In genomic region chr22:50262460-50262911, GRCh38 we compare ENCODE assay signal across 9 cellular contexts. TPM values are rescaled to one million over a fixed set of nuclear protein-coding genes. Genes with fewer than 3 reads are reported as not detected.
DNase-seq lines count a peak whose midpoint lies in the region; ATAC-seq and TF ChIP-seq lines count a peak whose summit lies in the region.
"Had no signal": no experiment of that assay in that cellular context is flagged by ENCODE, and none has a peak within 500 bp of the region (broad histone marks: within the 10 kb centered on the region; RNA-seq: fewer than 3 reads in every experiment).

No MANE protein-coding gene starts in this region.

- intact Hi-C loops in HCT116 (cut with micrococcal nuclease): no loop called here

- no peaks in the 10 kb centered on the region for H4K20me1 ChIP-seq in HCT116 (ENCODE audit: insufficient read depth)

- H3K4me1 ChIP-seq in CD8-positive, alpha-beta memory T cell (ENCODE audit: insufficient read depth, low read length): no peaks in the 10 kb centered on the region
- peaks cover 19 to 32% of the 10 kb centered on the region in 2 experiments for H3K4me1 ChIP-seq in HCT116 (ENCODE audit: control insufficient read depth in 1 of 2, insufficient read depth in 2 of 2, low read length in 2 of 2)

- no peak for TF ChIP-seq CTCF in HCT116 (IDR thresholded peaks at IDR 0.05 in 2 of 3, conservative IDR thresholded peaks at IDR 0.05 in 1 of 3; ENCODE audit: borderline replicate concordance in 1 of 3, insufficient read depth in 1 of 3, low read depth in 2 of 3, low read length in 2 of 3)
- no peak for TF ChIP-seq CTCF in VCaP (conservative IDR thresholded peaks at IDR 0.05)

- peaks cover 11 to 23% of the 10 kb centered on the region in 2 donors for H3K27me3 Mint-ChIP-seq in CD8-positive, alpha-beta memory T cell
- peaks cover 15% of the 10 kb centered on the region for H3K27me3 Mint-ChIP-seq in memory B cell

- H3K36me3 Mint-ChIP-seq in CD8-positive, alpha-beta memory T cell: no peaks in the 10 kb centered on the region
- no peaks in the 10 kb centered on the region for H3K36me3 Mint-ChIP-seq in memory B cell

- H3K9ac ChIP-seq in HCT116 (ENCODE audit: low read length): peak overlapping the region; percentile 94

- H3K9me3 Mint-ChIP-seq in CD8-positive, alpha-beta memory T cell: no peaks in the 10 kb centered on the region
- H3K9me3 Mint-ChIP-seq in memory B cell: no peaks in the 10 kb centered on the region

- no peak for TF ChIP-seq POLR2A in HCT116 (IDR thresholded peaks at IDR 0.05; ENCODE audit: borderline replicate concordance, extremely low read depth, insufficient read depth, insufficient read length)

- no peaks in the 10 kb centered on the region for H3K36me3 ChIP-seq in CD8-positive, alpha-beta memory T cell (ENCODE audit: insufficient read depth, low read length)
- peaks cover 0 to 1% of the 10 kb centered on the region in 2 experiments; a peak in 1 of 4 replicates for H3K36me3 ChIP-seq in HCT116 (ENCODE audit: control insufficient read depth in 1 of 2, insufficient read depth in 2 of 2, low read length in 2 of 2)
- H3K36me3 ChIP-seq: brain microvascular endothelial cell had no signal

- H3K9me2 ChIP-seq in HCT116 (ENCODE audit: insufficient read depth): no peaks in the 10 kb centered on the region

- CTCF ChIA-PET in CD8-positive, alpha-beta memory T cell (lab: Charles Lee): interaction anchor here (0.9 to 2.3 kb wide), 3 partner anchors 63 to 236 kb away, joined by 3 to 7 read pairs (median 4); partner anchors contain the start of gene DENND6B
- CTCF ChIA-PET in HCT116 (lab: Charles Lee): interaction anchor here (0.8 to 1.4 kb wide), 2 partner anchors 11 to 80 kb away, joined by 4 to 7 read pairs; partner anchors contain the start of gene HDAC10

- no peaks in the 10 kb centered on the region for H3K9me3 ChIP-seq in CD8-positive, alpha-beta memory T cell (ENCODE audit: low read length)
- H3K9me3 ChIP-seq in HCT116 (ENCODE audit: control insufficient read depth in 1 of 2, insufficient read depth in 1 of 2, low read depth in 1 of 2, low read length in 2 of 2): no peaks in the 10 kb centered on the region

- no peak for DNase-seq in CD8-positive, alpha-beta memory T cell
- no peak for DNase-seq in HCT116 (ENCODE audit: low read depth, low spot score)
- DNase-seq in memory B cell (ENCODE audit: low spot score in 2 of 2): no peak
- DNase-seq in Kasumi-1 (lab: John Stamatoyannopoulos, UW): no peak
- no peak for DNase-seq in KG1 (lab: John Stamatoyannopoulos, UW)
- DNase-seq: brain microvascular endothelial cell had no signal

- peaks cover 28% of the 10 kb centered on the region for H3K79me2 ChIP-seq in HCT116 (ENCODE audit: insufficient read depth, low read length)

- no peak overlapping the region for H2AFZ ChIP-seq in HCT116 (ENCODE audit: low read depth, low read length, poor library complexity, severe bottlenecking)

- peak overlapping the region; percentile 95 for H3K4me2 ChIP-seq in HCT116 (ENCODE audit: low read length)

- peak overlapping the region; percentile 16 for H3K27ac ChIP-seq in CD8-positive, alpha-beta memory T cell (ENCODE audit: low read depth, low read length)
- H3K27ac ChIP-seq in HCT116 (ENCODE audit: low read depth, low read length): peak overlapping the region; percentile 83
- peak overlapping the region; percentile 85 for H3K27ac ChIP-seq in VCaP
- H3K27ac ChIP-seq: brain microvascular endothelial cell had no signal

- RAD21 ChIA-PET in HCT116 (lab: Charles Lee; ENCODE audit: low non-redundant PET in 1 of 2, low total read pairs in 2 of 2, uncharacterized antibody in 2 of 2, unreplicated experiment in 2 of 2): interaction anchor here in 1 of 2 experiments (1.5 kb wide), 1 partner anchor 80 kb away, joined by 4 read pairs; no protein-coding TSS in a partner anchor

- H3K4me3 Mint-ChIP-seq in CD8-positive, alpha-beta memory T cell: peak overlapping the region in 5 of 7 donors; percentile 26 to 75 (median 65)
- peak overlapping the region; percentile 77 for H3K4me3 Mint-ChIP-seq in memory B cell

- BruUV-seq in HCT116 (replicated peaks; lab: Mats Ljungman, UMichigan): no TSS peak

- H3K27me3 ChIP-seq in CD8-positive, alpha-beta memory T cell (ENCODE audit: insufficient read depth, low read length, poor library complexity, severe bottlenecking): peaks cover 13% of the 10 kb centered on the region
- no peaks in the 10 kb centered on the region for H3K27me3 ChIP-seq in HCT116 (ENCODE audit: insufficient read depth, low read length)
- H3K27me3 ChIP-seq: brain microvascular endothelial cell had no signal

- peaks cover 0 to 16% (median 6%) of the 10 kb centered on the region in 3 donors for H3K4me1 Mint-ChIP-seq in CD8-positive, alpha-beta memory T cell
- H3K4me1 Mint-ChIP-seq in memory B cell: peaks cover 10% of the 10 kb centered on the region

- POLR2A ChIA-PET in CD8-positive, alpha-beta memory T cell (lab: Charles Lee): no interaction called here
- POLR2A ChIA-PET in HCT116 (lab: Charles Lee): interaction anchor here (0.6 to 1.2 kb wide), 2 partner anchors 9 to 10 kb away, joined by 4 read pairs; no protein-coding TSS in a partner anchor

- H3K27ac Mint-ChIP-seq in CD8-positive, alpha-beta memory T cell: peak overlapping the region in 1 of 8 donors; percentile 47
- no peak overlapping the region for H3K27ac Mint-ChIP-seq in memory B cell

- no peak for TF ChIP-seq RAD21 in HCT116 (IDR thresholded peaks at IDR 0.05; ENCODE audit: low read depth)

- no peak overlapping the region for H3K4me3 ChIP-seq in CD8-positive, alpha-beta memory T cell (ENCODE audit: low read length)
- peak overlapping the region; percentile 28 to 90 for H3K4me3 ChIP-seq in HCT116 (replicated peaks in 1 of 2; ENCODE audit: low read depth in 1 of 2, low read length in 2 of 2)

- peak; percentile 60 for ATAC-seq in HCT116
- ATAC-seq in memory B cell (ENCODE audit: low read depth): peak; percentile 38
- no peak for ATAC-seq in HG03159 (IDR thresholded peaks at IDR 0.05; ENCODE audit: unreplicated experiment)
- ATAC-seq in HG03175 (IDR thresholded peaks at IDR 0.05; ENCODE audit: unreplicated experiment): no peak

TF ChIP-seq in HCT116, 20 proteins besides CTCF, POLR2A, EP300 and RAD21 (continues in another document):
- TF ChIP-seq EZH2 (IDR thresholded peaks at IDR 0.05) (no peak), CBX3 (IDR thresholded peaks at IDR 0.05; ENCODE audit: low read depth) (no peak), TCF7L2 (IDR thresholded peaks at IDR 0.05; ENCODE audit: borderline replicate concordance, extremely low read depth, insufficient read depth, insufficient read length) (no peak), ZBTB33 (IDR thresholded peaks at IDR 0.05; ENCODE audit: extremely low read depth, insufficient replicate concordance, low read length) (no peak), SRF (IDR thresholded peaks at IDR 0.05; ENCODE audit: low read depth) (no peak)

RNA-seq across cellular contexts. Expression of gene MAPK12, which starts 1.0 kb away (rescaled TPM):
- total RNA-seq in CD8-positive, alpha-beta memory T cell: 1 to 10 TPM; 9.3 to 9.7 TPM
- 0.03 TPM for polyA plus RNA-seq in CD8-positive, alpha-beta memory T cell
- 86.7 TPM for total RNA-seq in HCT116 (2021; ENCODE audit: unreplicated experiment)
- polyA plus RNA-seq in HCT116 (2012): 61.5 and 61.8 TPM in 2 replicates

RNA-seq across cellular contexts. Expression of gene MAPK11, which starts 7.7 kb away (rescaled TPM):
- 10 to 100 TPM; 12.8 to 13.2 TPM for total RNA-seq in CD8-positive, alpha-beta memory T cell
- 0.28 TPM for polyA plus RNA-seq in CD8-positive, alpha-beta memory T cell
- 19.3 TPM for total RNA-seq in HCT116 (2021; ENCODE audit: unreplicated experiment)
- 15.7 and 17.2 TPM in 2 replicates for polyA plus RNA-seq in HCT116 (2012)

RNA-seq across cellular contexts. Expression of gene HDAC10, which starts 11.4 kb away (rescaled TPM):
- total RNA-seq in CD8-positive, alpha-beta memory T cell: 10 to 100 TPM; 42.5 to 44.7 TPM
- polyA plus RNA-seq in CD8-positive, alpha-beta memory T cell: 7.5 TPM
- 67.5 TPM for total RNA-seq in HCT116 (2021; ENCODE audit: unreplicated experiment)
- polyA plus RNA-seq in HCT116 (2012): 45.5 and 52.0 TPM in 2 replicates

RNA-seq across cellular contexts. Expression of gene TUBGCP6, which starts 17.7 kb away (rescaled TPM):
- total RNA-seq in CD8-positive, alpha-beta memory T cell: 10 to 100 TPM; 51.4 to 52.2 TPM
- polyA plus RNA-seq in CD8-positive, alpha-beta memory T cell: 18.6 TPM
- total RNA-seq in HCT116 (2021; ENCODE audit: unreplicated experiment): 38.6 TPM
- 27.0 and 29.9 TPM in 2 replicates for polyA plus RNA-seq in HCT116 (2012)

RNA-seq across cellular contexts. Expression of gene PLXNB2, which starts 45.0 kb away (rescaled TPM):
- total RNA-seq in CD8-positive, alpha-beta memory T cell: 10 to 100 TPM; 13.4 to 14.4 TPM
- polyA plus RNA-seq in CD8-positive, alpha-beta memory T cell: 0.17 TPM
- total RNA-seq in HCT116 (2021; ENCODE audit: unreplicated experiment): 236 TPM
- 192 and 208 TPM in 2 replicates for polyA plus RNA-seq in HCT116 (2012)

Comparison
In these comparisons a context has a peak if more than half of its experiments do, and no peak if none do; other contexts are left out.
1. H3K27ac ChIP-seq: peak in every context shown above with its lines; median percentile 85 in VCaP; 83 in HCT116; 16 in CD8-positive, alpha-beta memory T cell.
2. ATAC-seq: peak in HCT116 (single experiment) and memory B cell (single experiment); none in HG03159 (single experiment) and HG03175 (single experiment).